Comparison of ENCODE assay signal across 7 cellular contexts in the genomic region with DNA sequence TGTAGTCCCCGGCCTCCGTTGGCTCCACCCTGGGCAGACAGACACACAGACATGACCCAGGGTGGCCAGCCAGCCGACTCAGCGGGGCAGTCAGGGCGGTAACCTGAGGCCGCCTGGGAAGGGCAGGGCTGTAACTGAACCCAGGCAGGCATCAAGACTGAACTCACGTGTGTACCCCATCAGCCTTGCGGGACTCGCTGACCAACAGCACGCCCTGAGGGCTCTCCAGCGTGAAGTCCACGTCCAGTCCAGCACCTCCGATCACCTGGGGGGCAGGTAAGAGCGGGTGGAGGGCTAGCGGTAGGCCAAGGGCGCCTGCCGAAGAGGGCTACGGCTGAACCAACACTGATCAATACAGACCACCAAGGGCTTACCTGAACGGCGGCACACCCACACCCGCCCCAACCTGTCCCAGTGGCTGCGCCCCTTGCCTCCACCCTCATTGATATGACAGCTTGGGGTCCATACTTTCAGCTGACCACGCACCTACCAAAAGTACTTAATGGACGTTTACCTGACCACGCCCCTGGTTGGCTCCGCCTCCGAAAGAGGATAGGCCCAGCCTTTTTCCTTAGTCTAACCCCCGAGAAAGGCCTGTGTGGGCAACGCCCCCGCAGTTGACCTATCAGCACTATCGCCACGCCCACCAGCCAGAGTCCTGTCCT. TPM values are rescaled to one million over a fixed set of nuclear protein-coding genes. Genes with fewer than 3 reads are reported as not detected.
A peak's percentile ranks its signal among the peaks of the same experiment; 100 is the strongest.
DNase-seq lines count a peak whose midpoint lies in the region; ATAC-seq, FAIRE-seq and TF ChIP-seq lines count a peak whose summit lies in the region.

No MANE protein-coding gene starts in this region.

- intact Hi-C loops in pancreas (cut with DNase I), result loop anchor here in 1 of 3 donors (10.0 kb wide), 1 partner anchor 120 kb away; a partner anchor contains a TSS

- no peak for TF ChIP-seq RAD21 in SK-N-SH (IDR thresholded peaks at IDR 0.05; ENCODE audit: low read length)

- POLR2A ChIA-PET in SK-N-SH (lab: Yijun Ruan, JAX), result interaction anchor here (0.6 to 2.4 kb wide), 14 partner anchors 13 to 221 kb away, joined by 3 to 13 read pairs (median 4); a partner anchor contains a TSS

- H3K27ac ChIP-seq in GM23338 (ENCODE audit: low read depth) (0 out of 2 replicates have a peak overlapping the region, but pooled peaks have one; percentile 29), SK-N-SH (ENCODE audit: low read depth in 2 of 2, low read length in 1 of 2) (peak overlapping the region; percentile 23 to 28; a peak in 2 of 4 replicates), pancreas (peak overlapping the region; percentile 52 to 99 (median 97))

- DNase-seq in GM23338 (ENCODE audit: low spot score), result no peak
- DNase-seq in SK-N-SH, result no peak
- DNase-seq in fibroblast of pulmonary artery (ENCODE audit: low read depth), result no peak
- peak in 4 of 6 donors; percentile 69 to 100 (median 80) for DNase-seq in pancreas
- no peak for DNase-seq in NCI-H1092 treated with DMSO at 0.1 percent for 48 hours (lab: John Stamatoyannopoulos, UW)

- H2AFZ ChIP-seq in GM23338 (no peak overlapping the region), SK-N-SH (ENCODE audit: low read depth) (peak overlapping the region; percentile 59; the same call in 1 of the 2 replicates)

- peaks cover 3% of the 10 kb centered on the region; the same call in 1 of the 2 replicates for H4K20me1 ChIP-seq in GM23338 (replicated peaks; ENCODE audit: insufficient read depth)
- no peaks in the 10 kb centered on the region for H4K20me1 ChIP-seq in SK-N-SH (ENCODE audit: insufficient read depth)

- H3K4me2 ChIP-seq in GM23338, result peak overlapping the region; percentile 61; the same call in 1 of the 2 replicates
- H3K4me2 ChIP-seq in SK-N-SH, result peak overlapping the region; percentile 85

- H3K9me2 ChIP-seq in GM23338 (ENCODE audit: insufficient read depth) (peaks cover 6% of the 10 kb centered on the region), SK-N-SH (no peaks in the 10 kb centered on the region)

- no peak for TF ChIP-seq CTCF in GM23338 (conservative IDR thresholded peaks at IDR 0.05; ENCODE audit: low read depth in 2 of 2)
- TF ChIP-seq CTCF in SK-N-SH (IDR thresholded peaks at IDR 0.05), result no peak
- no peak for TF ChIP-seq CTCF in fibroblast of pulmonary artery (IDR thresholded peaks at IDR 0.05; ENCODE audit: low read length, missing control alignments)
- no peak for TF ChIP-seq CTCF in pancreas (IDR thresholded peaks at IDR 0.05)

- H3K36me3 Mint-ChIP-seq in GM23338 (ENCODE audit: low read depth), result peaks cover 30% of the 10 kb centered on the region; the same call in 2 of the 3 replicates

- peaks cover 20% of the 10 kb centered on the region for H3K27me3 Mint-ChIP-seq in GM23338 (ENCODE audit: insufficient read depth, low read depth, poor library complexity)

- H3K9me3 ChIP-seq in SK-N-SH (no peaks in the 10 kb centered on the region), pancreas (no peaks in the 10 kb centered on the region)

- peak overlapping the region; percentile 42 for H3K4me3 ChIP-seq in GM23338
- H3K4me3 ChIP-seq in SK-N-SH (ENCODE audit: low read depth in 2 of 2, low read length in 1 of 2), result peak overlapping the region; percentile 73 to 75
- peak overlapping the region; percentile 77 for H3K4me3 ChIP-seq in fibroblast of pulmonary artery (replicated peaks; ENCODE audit: low read depth, low read length)
- H3K4me3 ChIP-seq in pancreas, result peak overlapping the region; percentile 33 to 72 (median 61)

- H3K9ac ChIP-seq in SK-N-SH, result peak overlapping the region; percentile 60

- H3K27me3 ChIP-seq in GM23338 (ENCODE audit: insufficient read depth) (peaks cover 6% of the 10 kb centered on the region), SK-N-SH (ENCODE audit: insufficient read depth) (no peaks in the 10 kb centered on the region), pancreas (no peaks in the 10 kb centered on the region)

- H3K36me3 ChIP-seq in GM23338 (ENCODE audit: insufficient read depth) (0 out of 2 replicates have a peak, but pooled peaks cover 3% of the 10 kb centered on the region), SK-N-SH (replicated peaks in 1 of 2; ENCODE audit: control insufficient read depth in 1 of 2, insufficient read depth in 2 of 2, low read length in 1 of 2) (peaks cover 8 to 19% of the 10 kb centered on the region in 2 experiments), pancreas (peaks cover 0 to 19% (median 2%) of the 10 kb centered on the region in 3 donors)

- peak overlapping the region; percentile 91 for H3K4me3 Mint-ChIP-seq in GM23338

- H3F3A ChIP-seq in GM23338 (replicated peaks; ENCODE audit: low read depth) (peaks cover 6% of the 10 kb centered on the region; the same call in 1 of the 2 replicates), SK-N-SH (replicated peaks; ENCODE audit: insufficient read depth) (peaks cover 10% of the 10 kb centered on the region)

- H3K27ac Mint-ChIP-seq in GM23338, result peak overlapping the region; percentile 100; the same call in 1 of the 2 replicates

- no peaks in the 10 kb centered on the region for H3K79me2 ChIP-seq in GM23338 (replicated peaks; ENCODE audit: insufficient read depth)
- H3K79me2 ChIP-seq in SK-N-SH (ENCODE audit: insufficient read depth), result 0 out of 2 replicates have a peak, but pooled peaks cover 10% of the 10 kb centered on the region

- H3K4me1 ChIP-seq in GM23338 (ENCODE audit: insufficient read depth) (no peaks in the 10 kb centered on the region), SK-N-SH (ENCODE audit: control insufficient read depth in 1 of 2, insufficient read depth in 2 of 2, low read depth in 1 of 2, low read length in 1 of 2) (peaks cover 0 to 13% of the 10 kb centered on the region in 2 experiments; a peak in 1 of 4 replicates), pancreas (peaks cover 0 to 6% (median 3%) of the 10 kb centered on the region in 3 donors)

- no peaks in the 10 kb centered on the region for H3K4me1 Mint-ChIP-seq in GM23338

- FAIRE-seq in pancreas (lab: Jason Lieb, UNC), result no peak

- 23% methylated on average over 9 of the region's 32 CpGs for WGBS in SK-N-SH (ENCODE audit: low lambda C conversion rate)
- WGBS in pancreas, 2 donors, result 15 to 18% methylated on average over 32 of the region's 32 CpGs

- peaks cover 40% of the 10 kb centered on the region for H3K9me3 Mint-ChIP-seq in GM23338

- CTCF ChIA-PET in SK-N-SH (lab: Yijun Ruan, JAX), result interaction anchor here (1.0 to 11.1 kb wide), 13 partner anchors 9 to 135 kb away, joined by 3 to 146 read pairs (median 10); a partner anchor contains a TSS

- ATAC-seq in GM23338, result peak; percentile 84
- peak in 3 of 4 donors; percentile 0 to 4 (median 0) for ATAC-seq in pancreas
- no peak for ATAC-seq in GM18498 (IDR thresholded peaks at IDR 0.05; ENCODE audit: unreplicated experiment)
- no peak for ATAC-seq in GM21423 (IDR thresholded peaks at IDR 0.05; ENCODE audit: unreplicated experiment)

- no peak for TF ChIP-seq EP300 in SK-N-SH (IDR thresholded peaks at IDR 0.05; ENCODE audit: borderline replicate concordance in 1 of 2, low read depth in 1 of 2, low read length in 1 of 2)

TF ChIP-seq in SK-N-SH, 30 proteins besides CTCF, POLR2A, EP300 and RAD21 (continues in another document):
- TF ChIP-seq, protein P1, sequence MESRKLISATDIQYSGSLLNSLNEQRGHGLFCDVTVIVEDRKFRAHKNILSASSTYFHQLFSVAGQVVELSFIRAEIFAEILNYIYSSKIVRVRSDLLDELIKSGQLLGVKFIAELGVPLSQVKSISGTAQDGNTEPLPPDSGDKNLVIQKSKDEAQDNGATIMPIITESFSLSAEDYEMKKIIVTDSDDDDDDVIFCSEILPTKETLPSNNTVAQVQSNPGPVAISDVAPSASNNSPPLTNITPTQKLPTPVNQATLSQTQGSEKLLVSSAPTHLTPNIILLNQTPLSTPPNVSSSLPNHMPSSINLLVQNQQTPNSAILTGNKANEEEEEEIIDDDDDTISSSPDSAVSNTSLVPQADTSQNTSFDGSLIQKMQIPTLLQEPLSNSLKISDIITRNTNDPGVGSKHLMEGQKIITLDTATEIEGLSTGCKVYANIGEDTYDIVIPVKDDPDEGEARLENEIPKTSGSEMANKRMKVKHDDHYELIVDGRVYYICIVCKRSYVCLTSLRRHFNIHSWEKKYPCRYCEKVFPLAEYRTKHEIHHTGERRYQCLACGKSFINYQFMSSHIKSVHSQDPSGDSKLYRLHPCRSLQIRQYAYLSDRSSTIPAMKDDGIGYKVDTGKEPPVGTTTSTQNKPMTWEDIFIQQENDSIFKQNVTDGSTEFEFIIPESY (IDR thresholded peaks at IDR 0.05; ENCODE audit: borderline replicate concordance, low read depth), result no peak
- TF ChIP-seq, protein P2, sequence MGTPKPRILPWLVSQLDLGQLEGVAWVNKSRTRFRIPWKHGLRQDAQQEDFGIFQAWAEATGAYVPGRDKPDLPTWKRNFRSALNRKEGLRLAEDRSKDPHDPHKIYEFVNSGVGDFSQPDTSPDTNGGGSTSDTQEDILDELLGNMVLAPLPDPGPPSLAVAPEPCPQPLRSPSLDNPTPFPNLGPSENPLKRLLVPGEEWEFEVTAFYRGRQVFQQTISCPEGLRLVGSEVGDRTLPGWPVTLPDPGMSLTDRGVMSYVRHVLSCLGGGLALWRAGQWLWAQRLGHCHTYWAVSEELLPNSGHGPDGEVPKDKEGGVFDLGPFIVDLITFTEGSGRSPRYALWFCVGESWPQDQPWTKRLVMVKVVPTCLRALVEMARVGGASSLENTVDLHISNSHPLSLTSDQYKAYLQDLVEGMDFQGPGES (IDR thresholded peaks at IDR 0.05; ENCODE audit: low read depth, low read length), result no peak
- peak; percentile 53 for TF ChIP-seq MXI1 (IDR thresholded peaks at IDR 0.05; ENCODE audit: low read depth, low read length)

RNA-seq across cellular contexts. Expression of a gene that starts 0.8 kb away (rescaled TPM):
- total RNA-seq in GM23338 (2014; rRNA removed; shearing (Covaris generic)), result 28.5 and 37.2 TPM in 2 replicates
- polyA plus RNA-seq in GM23338 (2016; fragmentation: Nextera tagmentation; extraction: Ambion mirVana), result 27.7 and 29.7 TPM in 2 replicates
- polyA plus RNA-seq in SK-N-SH (2012; rRNA removed), result 77.7 and 92.4 TPM in 2 replicates
- 48.7 and 73.5 TPM in 2 replicates for polyA plus RNA-seq in SK-N-SH (2012; cell fraction: cytosol; rRNA removed)
- polyA plus RNA-seq in SK-N-SH (2012; cell fraction: nucleus; rRNA removed), result 41.0 and 42.2 TPM in 2 replicates
- total RNA-seq in pancreas, result 10 to 100 TPM; 13.6 to 22.6 (median 18.7) TPM
- polyA plus RNA-seq in pancreas, result 10 to 100 TPM; 19.3 to 32.3 TPM

RNA-seq across cellular contexts. Expression of a gene that starts 13.0 kb away (rescaled TPM):
- 0.78 TPM in 1 of 2 replicates, not detected in the other for total RNA-seq in GM23338 (2014; rRNA removed; shearing (Covaris generic))
- polyA plus RNA-seq in GM23338 (2016; fragmentation: Nextera tagmentation; extraction: Ambion mirVana) (0.43 and 0.45 TPM in 2 replicates), SK-N-SH (2012; rRNA removed) (0.05 and 0.15 TPM in 2 replicates), pancreas (under 1 TPM; 0.31 to 0.99 TPM)
- polyA plus RNA-seq in SK-N-SH (2012; cell fraction: cytosol; rRNA removed), result 0.06 and 0.07 TPM in 2 replicates
- polyA plus RNA-seq in SK-N-SH (2012; cell fraction: nucleus; rRNA removed), result 0.13 and 0.35 TPM in 2 replicates
- total RNA-seq in pancreas, result under 1 TPM in 5 of 6 donors, not detected in 1; 0.47 to 1.00 (median 0.75) TPM

RNA-seq across cellular contexts. Expression of a gene that starts 36.1 kb away (rescaled TPM):
- 118 and 125 TPM in 2 replicates for total RNA-seq in GM23338 (2014; rRNA removed; shearing (Covaris generic))
- polyA plus RNA-seq in GM23338 (2016; fragmentation: Nextera tagmentation; extraction: Ambion mirVana) (40.3 and 43.3 TPM in 2 replicates), SK-N-SH (2012; rRNA removed) (38.2 and 62.2 TPM in 2 replicates), pancreas (10 to 100 TPM; 16.6 to 21.1 TPM)
- polyA plus RNA-seq in SK-N-SH (2012; cell fraction: cytosol; rRNA removed), result 27.2 and 45.0 TPM in 2 replicates
- polyA plus RNA-seq in SK-N-SH (2012; cell fraction: nucleus; rRNA removed), result 80.0 and 95.2 TPM in 2 replicates
- total RNA-seq in pancreas, result 10 to 100 TPM; 13.0 to 24.7 (median 16.0) TPM

Comparison
In these comparisons a context has a peak if more than half of its experiments do, and no peak if none do; other contexts are left out.
1. ATAC-seq: peak in GM23338 (single experiment) and pancreas (3 of 4); none in GM18498 (single experiment) and GM21423 (single experiment).
2. DNase-seq: peak in pancreas (4 of 6); none in GM23338 (single experiment), SK-N-SH (single experiment), fibroblast of pulmonary artery (single experiment) and NCI-H1092 treated with DMSO at 0.1 percent for 48 hours (single experiment).
3. H3K27ac ChIP-seq: peak in every context shown above with its lines; median percentile 97 in pancreas; 29 in GM23338; 26 in SK-N-SH.
4. Peak in every context shown above with its lines, with median percentiles within 50 percentile points of each other: H3K4me3 ChIP-seq.